ENCODE assay signal across 9 cellular contexts in the genomic region with DNA sequence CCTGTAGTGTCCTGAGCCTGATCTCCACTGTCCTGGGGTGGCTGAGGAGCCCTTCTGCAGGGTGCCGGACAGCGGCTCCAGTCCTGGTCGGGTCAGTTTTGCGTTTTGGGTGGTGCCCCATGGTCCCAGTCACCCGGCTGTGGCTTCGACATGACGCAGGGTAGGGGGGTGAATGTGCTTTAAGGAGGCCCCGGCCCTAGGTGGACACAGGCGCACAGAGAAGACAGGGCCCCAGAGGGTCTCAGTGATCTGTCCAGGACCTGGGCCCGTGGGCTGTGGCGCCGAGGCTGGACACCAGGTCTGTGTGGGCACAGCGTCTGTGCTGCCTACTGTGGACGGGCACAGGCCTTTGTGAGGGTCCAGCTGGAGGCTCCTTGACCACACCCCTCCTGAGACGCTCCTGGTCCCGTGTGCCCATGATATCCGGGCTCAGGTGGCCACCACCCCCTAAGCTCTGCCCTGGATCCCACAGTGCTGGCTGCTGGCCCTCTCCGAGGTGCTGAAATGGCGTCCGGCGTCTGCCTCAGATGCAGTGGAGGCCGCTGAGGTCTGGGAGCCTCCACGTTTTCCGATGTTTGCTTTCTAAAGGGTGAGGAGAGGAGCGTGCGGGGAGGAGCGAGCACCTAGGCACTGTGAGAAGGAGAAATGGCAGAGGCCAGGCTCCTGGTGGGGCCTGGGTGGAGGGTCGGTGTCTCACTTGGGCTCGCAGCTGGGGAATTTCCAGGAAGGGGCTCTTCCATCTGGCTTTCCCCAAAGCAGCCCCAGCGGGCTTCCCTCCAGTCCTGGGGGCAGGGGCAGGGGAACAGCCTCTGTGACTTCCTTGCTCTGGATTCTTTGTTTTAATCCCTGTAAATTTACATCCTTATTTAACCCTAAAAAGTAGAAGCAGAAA. TPM values are rescaled to one million over a fixed set of nuclear protein-coding genes. Genes with fewer than 3 reads are reported as not detected.
DNase-seq lines count a peak whose midpoint lies in the region; ATAC-seq lines count a peak whose summit lies in the region.
"Had no signal": no experiment of that assay in that cellular context is flagged by ENCODE, and none has a peak within 500 bp of the region (broad histone marks: within the 10 kb centered on the region; RNA-seq: fewer than 3 reads in every experiment).

No MANE protein-coding gene starts in this region.

- no CpG with 5 or more reads among the region's 30 CpGs for WGBS in iPS DF 6.9 (ENCODE audit: insufficient coverage, insufficient read length)
- 42 to 43% methylated on average over 29 to 30 of the region's 30 CpGs for WGBS in aorta, 2 donors

- intact Hi-C loops in aorta (cut with DNase I) = no loop called here

- H3K27ac Mint-ChIP-seq in activated T-helper 17 cell treated with anti-CD3 and anti-CD28 coated beads, Interleukin-2, amount 50 U/mL, for 72 hours = no peak overlapping the region

- H3K36me3 Mint-ChIP-seq in activated T-helper 17 cell treated with anti-CD3 and anti-CD28 coated beads, Interleukin-2, amount 50 U/mL, for 72 hours (ENCODE audit: low read depth) = no peaks in the 10 kb centered on the region

- H3K27me3 ChIP-seq in iPS DF 6.9 (ENCODE audit: control insufficient read depth, insufficient read depth, low read length) (no peaks in the 10 kb centered on the region), aorta (ENCODE audit: control insufficient read depth in 1 of 2, insufficient read depth in 2 of 2, low read length in 1 of 2) (no peaks in the 10 kb centered on the region)

- no peak overlapping the region for H3K4me3 ChIP-seq in iPS DF 6.9 (ENCODE audit: low read length)
- no peak overlapping the region for H3K4me3 ChIP-seq in aorta (ENCODE audit: low read length in 2 of 2)
- H3K4me3 ChIP-seq: dorsolateral prefrontal cortex had no signal

- no peaks in the 10 kb centered on the region for H3K9me3 ChIP-seq in iPS DF 6.9 (ENCODE audit: control insufficient read depth, insufficient read depth, low read length)
- H3K9me3 ChIP-seq in aorta (ENCODE audit: control insufficient read depth, low read length) = no peaks in the 10 kb centered on the region

- no peak overlapping the region for H3K27ac ChIP-seq in iPS DF 6.9 (ENCODE audit: low read length)
- no peak overlapping the region for H3K27ac ChIP-seq in aorta (ENCODE audit: low read depth in 1 of 2, low read length in 2 of 2)
- H3K27ac ChIP-seq: dorsolateral prefrontal cortex had no signal

- peaks cover 12% of the 10 kb centered on the region for H3K4me1 Mint-ChIP-seq in activated T-helper 17 cell treated with anti-CD3 and anti-CD28 coated beads, Interleukin-2, amount 50 U/mL, for 72 hours

- ATAC-seq in activated T-helper 17 cell treated with anti-CD3 and anti-CD28 coated beads, Interleukin-2, amount 50 U/mL, for 72 hours (replicated peaks) = peak; percentile 24
- no peak for ATAC-seq in aorta (ENCODE audit: low FRiP score)

- peak; percentile 26 for DNase-seq in stimulated activated CD4-positive, alpha-beta T cell treated with anti-CD3 and anti-CD28 coated beads, Interleukin-12 subunit alpha, Interleukin-12 subunit beta, amount 100 ng/mL, for 4 hours
- no peak for DNase-seq in stimulated activated CD4-positive, alpha-beta T cell treated with anti-CD3 and anti-CD28 coated beads, Interleukin-1b, Interleukin-23, amount 100 ng/mL, for 48 hours
- peak; percentile 22 for DNase-seq in iPS DF 6.9 (ENCODE audit: low read depth, low spot score)
- DNase-seq in aorta = peak; percentile 60 to 71
- DNase-seq in G401 (ENCODE audit: low spot score) = no peak
- no peak for DNase-seq in GM19240 (ENCODE audit: insufficient read length, low spot score)
- DNase-seq in superior temporal gyrus (ENCODE audit: extremely low spot score) = no peak

- in situ Hi-C loops in G401 (cut with HindIII; ENCODE audit: low sequenced_read_pairs) = no loop called here

- no peaks in the 10 kb centered on the region for H3K27me3 Mint-ChIP-seq in activated T-helper 17 cell treated with anti-CD3 and anti-CD28 coated beads, Interleukin-2, amount 50 U/mL, for 72 hours

- H3K9me3 Mint-ChIP-seq in activated T-helper 17 cell treated with anti-CD3 and anti-CD28 coated beads, Interleukin-2, amount 50 U/mL, for 72 hours = no peaks in the 10 kb centered on the region

- H3K4me1 ChIP-seq in iPS DF 6.9 (ENCODE audit: control insufficient read depth, insufficient read depth, low read length) (peaks cover 3% of the 10 kb centered on the region; the same call in 1 of the 2 replicates), aorta (ENCODE audit: control insufficient read depth in 1 of 2, insufficient read depth in 2 of 2, low read length in 2 of 2) (no peaks in the 10 kb centered on the region)

- H3K36me3 ChIP-seq in iPS DF 6.9 (ENCODE audit: control insufficient read depth, insufficient read depth, low read length) (no peaks in the 10 kb centered on the region), aorta (ENCODE audit: control insufficient read depth in 1 of 2, insufficient read depth in 2 of 2, low read length in 1 of 2) (no peaks in the 10 kb centered on the region)

- H3K4me3 Mint-ChIP-seq in activated T-helper 17 cell treated with anti-CD3 and anti-CD28 coated beads, Interleukin-2, amount 50 U/mL, for 72 hours = no peak overlapping the region

RNA-seq across cellular contexts. Expression of a gene that starts 56.1 kb away (rescaled TPM):
- total RNA-seq in activated T-helper 17 cell treated with anti-CD3 and anti-CD28 coated beads, Interleukin-2, amount 50 U/mL, for 72 hours = 10 to 100 TPM; 35.4 to 47.9 TPM
- 10 to 100 TPM; 19.3 to 33.2 TPM for total RNA-seq in aorta
- 10 to 100 TPM; 20.0 to 48.4 TPM for polyA plus RNA-seq in aorta
- 38.0 and 38.7 TPM in 2 replicates for total RNA-seq in G401 (2014; rRNA removed; shearing (Covaris generic))

Comparison
In these comparisons a context has a peak if more than half of its experiments do, and no peak if none do; other contexts are left out.
1. DNase-seq: peak in stimulated activated CD4-positive, alpha-beta T cell treated with anti-CD3 and anti-CD28 coated beads, Interleukin-12 subunit alpha, Interleukin-12 subunit beta, amount 100 ng/mL, for 4 hours (single experiment), iPS DF 6.9 (single experiment) and aorta (2 of 2); none in stimulated activated CD4-positive, alpha-beta T cell treated with anti-CD3 and anti-CD28 coated beads, Interleukin-1b, Interleukin-23, amount 100 ng/mL, for 48 hours (single experiment), G401 (single experiment), GM19240 (single experiment) and superior temporal gyrus (single experiment).